In the genomic region with DNA sequence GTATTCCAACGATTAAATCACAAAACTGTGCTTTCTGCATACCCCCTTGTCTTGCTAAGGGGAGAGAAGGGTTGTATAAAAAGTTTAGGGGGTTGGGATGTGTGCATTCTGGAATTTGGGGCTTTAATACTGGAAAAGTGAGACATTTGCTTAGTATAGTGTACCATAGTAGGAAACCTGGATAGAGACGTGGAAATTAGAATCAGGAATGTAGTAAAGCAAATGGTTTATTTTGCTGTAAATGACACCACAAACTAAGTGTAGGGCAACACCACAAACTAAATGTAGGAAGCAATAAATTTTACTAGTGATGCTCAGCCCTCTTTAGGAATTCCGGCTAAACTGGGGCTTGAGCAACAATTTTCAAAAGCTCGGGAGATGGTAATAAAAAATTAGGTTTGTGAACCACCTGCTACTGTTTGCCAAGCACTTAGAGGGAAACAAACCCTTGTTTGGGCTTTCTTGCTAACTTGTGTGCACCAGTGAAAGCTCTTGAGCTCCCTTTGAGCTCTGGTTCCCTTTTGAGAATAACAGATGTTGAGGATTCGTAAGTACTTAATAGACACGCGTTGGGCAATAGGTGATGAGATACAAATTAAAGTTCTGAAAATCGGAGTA, we compare ENCODE assay signal across 9 cellular contexts. TPM values are rescaled to one million over a fixed set of nuclear protein-coding genes. Genes with fewer than 3 reads are reported as not detected.
DNase-seq lines count a peak whose midpoint lies in the region; ATAC-seq, FAIRE-seq and TF ChIP-seq lines count a peak whose summit lies in the region.
"Had no signal": no experiment of that assay in that cellular context is flagged by ENCODE, and none has a peak within 500 bp of the region (broad histone marks: within the 10 kb centered on the region; RNA-seq: fewer than 3 reads in every experiment).

No MANE protein-coding gene starts in this region.

- FAIRE-seq in A549 (lab: Jason Lieb, UNC) (no peak), endothelial cell of umbilical vein (lab: Jason Lieb, UNC) (no peak)

- POLR2A ChIA-PET in A549 (lab: Yijun Ruan, JAX) = interaction anchor here (8.6 kb wide), 1 partner anchor 11 kb away, joined by 127 read pairs; no protein-coding TSS in a partner anchor
- POLR2A ChIA-PET in endothelial cell of umbilical vein (lab: Charles Lee) = interaction anchor here (4.6 kb wide), 1 partner anchor 10 kb away, joined by 89 read pairs; no protein-coding TSS in a partner anchor

- peaks cover 0 to 9% of the 10 kb centered on the region in 2 experiments for H3K27me3 ChIP-seq in endothelial cell of umbilical vein (ENCODE audit: control insufficient read depth in 2 of 2, insufficient read depth in 2 of 2, low read length in 2 of 2)
- H3K27me3 ChIP-seq: body of pancreas had no signal

- DNase-seq in A549 (ENCODE audit: low read depth in 1 of 2, low spot score in 1 of 2) = no peak
- peak; percentile 36 for DNase-seq in ELR (ENCODE audit: low read depth)
- peak; percentile 93 for DNase-seq in NCI-H82 treated with DMSO at 0.1 percent for 48 hours (lab: John Stamatoyannopoulos, UW; ENCODE audit: unreplicated experiment)
- no peak for DNase-seq in endothelial cell of umbilical vein (ENCODE audit: low read depth, low spot score)
- DNase-seq in cortex of kidney (lab: John Stamatoyannopoulos, UW) = no peak
- DNase-seq in HuH-7.5 (ENCODE audit: low spot score) = no peak
- DNase-seq in GF-D8 (lab: John Stamatoyannopoulos, UW) = no peak
- DNase-seq: body of pancreas had no signal

- no peaks in the 10 kb centered on the region for H3K27me3 Mint-ChIP-seq in activated T-helper 17 cell treated with anti-CD3 and anti-CD28 coated beads, Interleukin-2, amount 50 U/mL, for 72 hours

- H3K4me2 ChIP-seq in A549 (no peak overlapping the region), endothelial cell of umbilical vein (ENCODE audit: insufficient read depth, low read length) (no peak overlapping the region)

- H4K20me1 ChIP-seq in endothelial cell of umbilical vein (replicated peaks; ENCODE audit: control insufficient read depth, extremely low read depth, insufficient read depth, low read length) = peaks cover 13% of the 10 kb centered on the region

- H2AFZ ChIP-seq in endothelial cell of umbilical vein (ENCODE audit: low read depth, low read length) = no peak overlapping the region

- H3K27ac ChIP-seq in A549 = no peak overlapping the region
- no peak overlapping the region for H3K27ac ChIP-seq in endothelial cell of umbilical vein (ENCODE audit: insufficient read depth, low read depth, low read length)

- H3K4me3 ChIP-seq in A549 (no peak overlapping the region), endothelial cell of umbilical vein (replicated peaks in 1 of 3; ENCODE audit: insufficient read depth in 1 of 3, low read depth in 1 of 3, low read length in 3 of 3) (no peak overlapping the region)
- H3K4me3 ChIP-seq: body of pancreas had no signal

- TF ChIP-seq RAD21 in A549 (conservative IDR thresholded peaks at IDR 0.05 in 1 of 2, IDR thresholded peaks at IDR 0.05 in 1 of 2) = no peak

- no peaks in the 10 kb centered on the region for H3K9me1 ChIP-seq in endothelial cell of umbilical vein (replicated peaks; ENCODE audit: control insufficient read depth, extremely low read depth, insufficient read depth, low read length)

- BruUV-seq in endothelial cell of umbilical vein (replicated peaks; lab: Mats Ljungman, UMichigan) = no TSS peak

- intact Hi-C loops in endothelial cell of umbilical vein (cut with micrococcal nuclease) = no loop called here

- CTCF ChIA-PET in A549 (lab: Yijun Ruan, JAX) (interaction anchor here (1.0 to 5.3 kb wide), 6 partner anchors 10 to 191 kb away, joined by 3 to 63 read pairs (median 10); a partner anchor contains a TSS), endothelial cell of umbilical vein (lab: Charles Lee) (interaction anchor here (0.8 to 12.6 kb wide), 6 partner anchors 11 to 144 kb away, joined by 3 to 580 read pairs (median 22); a partner anchor contains a TSS)

- H3K9me3 Mint-ChIP-seq in activated T-helper 17 cell treated with anti-CD3 and anti-CD28 coated beads, Interleukin-2, amount 50 U/mL, for 72 hours = no peaks in the 10 kb centered on the region

- no peak for TF ChIP-seq EP300 in A549 (IDR thresholded peaks at IDR 0.05)

- H3K4me3 Mint-ChIP-seq in activated T-helper 17 cell treated with anti-CD3 and anti-CD28 coated beads, Interleukin-2, amount 50 U/mL, for 72 hours = no peak overlapping the region

- dilution Hi-C loops in endothelial cell of umbilical vein (cut with MboI; ENCODE audit: extremely low pct_ligation_motif_present, low sequenced_read_pairs) = no loop called here

- H3K9ac ChIP-seq in endothelial cell of umbilical vein (replicated peaks; ENCODE audit: extremely low read depth, insufficient read depth, low read length) = no peak overlapping the region

- 61% methylated on average over 8 of the region's 8 CpGs for WGBS in A549 (ENCODE audit: missing lambda C conversion rate)

- peaks cover 57% of the 10 kb centered on the region for H3K36me3 Mint-ChIP-seq in activated T-helper 17 cell treated with anti-CD3 and anti-CD28 coated beads, Interleukin-2, amount 50 U/mL, for 72 hours (ENCODE audit: low read depth)

- TF ChIP-seq CTCF in A549 (IDR thresholded peaks at IDR 0.05) (no peak), endothelial cell of umbilical vein (IDR thresholded peaks at IDR 0.05; ENCODE audit: extremely low read depth in 1 of 2, insufficient read depth in 1 of 2, low read depth in 1 of 2, low read length in 2 of 2) (no peak)

- H3K9me3 ChIP-seq in A549 (no peaks in the 10 kb centered on the region), endothelial cell of umbilical vein (replicated peaks; ENCODE audit: control insufficient read depth, insufficient read depth, low read length) (no peaks in the 10 kb centered on the region)
- H3K9me3 ChIP-seq: body of pancreas had no signal

- no peak overlapping the region for H3K27ac Mint-ChIP-seq in activated T-helper 17 cell treated with anti-CD3 and anti-CD28 coated beads, Interleukin-2, amount 50 U/mL, for 72 hours

- no peak for ATAC-seq in A549
- no peak for ATAC-seq in activated T-helper 17 cell treated with anti-CD3 and anti-CD28 coated beads, Interleukin-2, amount 50 U/mL, for 72 hours (replicated peaks)
- ATAC-seq: body of pancreas had no signal

- H3K4me1 Mint-ChIP-seq in activated T-helper 17 cell treated with anti-CD3 and anti-CD28 coated beads, Interleukin-2, amount 50 U/mL, for 72 hours = peaks cover 25% of the 10 kb centered on the region

- peaks cover 32 to 38% of the 10 kb centered on the region in 2 experiments for H3K36me3 ChIP-seq in endothelial cell of umbilical vein (ENCODE audit: control insufficient read depth in 2 of 2, extremely low read depth in 1 of 2, insufficient read depth in 2 of 2, low read length in 2 of 2)

- peaks cover 30% of the 10 kb centered on the region for H3K4me1 ChIP-seq in A549
- H3K4me1 ChIP-seq in endothelial cell of umbilical vein (ENCODE audit: control insufficient read depth, extremely low read depth, insufficient read depth, low read length) = no peaks in the 10 kb centered on the region

- no peak for TF ChIP-seq POLR2A in A549 (IDR thresholded peaks at IDR 0.05; ENCODE audit: low read length)
- no peak for TF ChIP-seq POLR2A in endothelial cell of umbilical vein (IDR thresholded peaks at IDR 0.05; ENCODE audit: low read depth, low read length)

- H3K79me2 ChIP-seq in endothelial cell of umbilical vein (ENCODE audit: control insufficient read depth, insufficient read depth, low read length) = peaks cover 24% of the 10 kb centered on the region

RNA-seq across cellular contexts. Expression of a gene that starts 13.8 kb away (rescaled TPM):
- polyA plus RNA-seq in A549 (2011; rRNA removed) = 136 and 153 TPM in 2 replicates
- polyA plus RNA-seq in A549 (2012; cell fraction: cytosol; rRNA removed) = 84.7 and 92.2 TPM in 2 replicates
- polyA plus RNA-seq in A549 (2012; cell fraction: nucleus; rRNA removed) = 151 and 158 TPM in 2 replicates
- polyA plus RNA-seq in A549 (2017; fragmentation: RNase III; extraction: RNeasy Plus Mini Kit Qiagen cat#74134 plus additional on column Dnase treatment) = 92.1 to 93.6 TPM (median 92.5 TPM) in 3 replicates
- polyA minus RNA-seq in A549 (2011; rRNA and poly(A)+ RNA removed) = 89.7 and 105 TPM in 2 replicates
- 187 and 197 TPM in 2 replicates for total RNA-seq in endothelial cell of umbilical vein
- polyA plus RNA-seq in endothelial cell of umbilical vein = 114 and 131 TPM in 2 replicates
- polyA plus RNA-seq in endothelial cell of umbilical vein (2011; cell fraction: cytosol; rRNA removed) = 127 and 138 TPM in 2 replicates
- 486 and 501 TPM in 2 replicates for polyA plus RNA-seq in endothelial cell of umbilical vein (2011; cell fraction: nucleus; rRNA removed)
- polyA plus RNA-seq in endothelial cell of umbilical vein (2012) = 101 and 133 TPM in 2 replicates
- polyA minus RNA-seq in endothelial cell of umbilical vein = 110 and 118 TPM in 2 replicates
- 64.9 TPM for polyA minus RNA-seq in endothelial cell of umbilical vein (2011; cell fraction: cytosol; rRNA and poly(A)+ RNA removed)
- 159 and 195 TPM in 2 replicates for polyA minus RNA-seq in endothelial cell of umbilical vein (2011; cell fraction: nucleus; rRNA and poly(A)+ RNA removed)
- total RNA-seq in activated T-helper 17 cell treated with anti-CD3 and anti-CD28 coated beads, Interleukin-2, amount 50 U/mL, for 72 hours = 100 to 1,000 TPM; 229 to 281 TPM

RNA-seq across cellular contexts. Expression of a gene that starts 27.2 kb away (rescaled TPM):
- polyA plus RNA-seq in A549 (2011; rRNA removed) (0.25 and 0.27 TPM in 2 replicates), A549 (2017; fragmentation: RNase III; extraction: RNeasy Plus Mini Kit Qiagen cat#74134 plus additional on column Dnase treatment) (0.03 TPM in 1 of 3 replicates, not detected in the others), endothelial cell of umbilical vein (not detected in 2 replicates)
- polyA plus RNA-seq in A549 (2012; cell fraction: cytosol; rRNA removed) = 0.03 TPM in 1 of 2 replicates, not detected in the other
- polyA plus RNA-seq in A549 (2012; cell fraction: nucleus; rRNA removed) = 0.20 TPM in 1 of 2 replicates, not detected in the other
- 0.10 and 0.12 TPM in 2 replicates for polyA minus RNA-seq in A549 (2011; rRNA and poly(A)+ RNA removed)
- not detected in 2 replicates for total RNA-seq in endothelial cell of umbilical vein
- 0.01 TPM in 1 of 2 replicates, not detected in the other for polyA plus RNA-seq in endothelial cell of umbilical vein (2011; cell fraction: cytosol; rRNA removed)
- polyA plus RNA-seq in endothelial cell of umbilical vein (2011; cell fraction: nucleus; rRNA removed) = not detected in 2 replicates
- 0.04 TPM in 1 of 2 replicates, not detected in the other for polyA plus RNA-seq in endothelial cell of umbilical vein (2012)
- not detected in 2 replicates for polyA minus RNA-seq in endothelial cell of umbilical vein
- not detected for polyA minus RNA-seq in endothelial cell of umbilical vein (2011; cell fraction: cytosol; rRNA and poly(A)+ RNA removed)
- not detected in 2 replicates for polyA minus RNA-seq in endothelial cell of umbilical vein (2011; cell fraction: nucleus; rRNA and poly(A)+ RNA removed)
- 1 to 10 TPM in 1 of 2 donors, under 1 TPM in 1; 0.56 to 7.8 TPM for total RNA-seq in activated T-helper 17 cell treated with anti-CD3 and anti-CD28 coated beads, Interleukin-2, amount 50 U/mL, for 72 hours

RNA-seq across cellular contexts. Expression of a gene that starts 29.3 kb away (rescaled TPM):
- 5.6 and 7.0 TPM in 2 replicates for polyA plus RNA-seq in A549 (2011; rRNA removed)
- 2.7 and 3.4 TPM in 2 replicates for polyA plus RNA-seq in A549 (2012; cell fraction: cytosol; rRNA removed)
- polyA plus RNA-seq in A549 (2012; cell fraction: nucleus; rRNA removed) = 4.2 and 7.4 TPM in 2 replicates
- 2.5 to 2.8 TPM (median 2.5 TPM) in 3 replicates for polyA plus RNA-seq in A549 (2017; fragmentation: RNase III; extraction: RNeasy Plus Mini Kit Qiagen cat#74134 plus additional on column Dnase treatment)
- 4.2 and 5.5 TPM in 2 replicates for polyA minus RNA-seq in A549 (2011; rRNA and poly(A)+ RNA removed)
- total RNA-seq in endothelial cell of umbilical vein = 0.53 and 1.2 TPM in 2 replicates
- polyA plus RNA-seq in endothelial cell of umbilical vein = 7.7 and 10.9 TPM in 2 replicates
- 3.0 and 3.7 TPM in 2 replicates for polyA plus RNA-seq in endothelial cell of umbilical vein (2011; cell fraction: cytosol; rRNA removed)
- polyA plus RNA-seq in endothelial cell of umbilical vein (2011; cell fraction: nucleus; rRNA removed) = 11.6 and 14.0 TPM in 2 replicates
- 0.84 and 1.6 TPM in 2 replicates for polyA plus RNA-seq in endothelial cell of umbilical vein (2012)
- polyA minus RNA-seq in endothelial cell of umbilical vein = 5.4 and 5.5 TPM in 2 replicates
- 1.2 TPM for polyA minus RNA-seq in endothelial cell of umbilical vein (2011; cell fraction: cytosol; rRNA and poly(A)+ RNA removed)
- 3.9 and 4.0 TPM in 2 replicates for polyA minus RNA-seq in endothelial cell of umbilical vein (2011; cell fraction: nucleus; rRNA and poly(A)+ RNA removed)
- total RNA-seq in activated T-helper 17 cell treated with anti-CD3 and anti-CD28 coated beads, Interleukin-2, amount 50 U/mL, for 72 hours = 10 to 100 TPM; 22.4 to 53.8 TPM

RNA-seq across cellular contexts. Expression of a gene that starts 41.4 kb away (rescaled TPM):
- polyA plus RNA-seq in A549 (2011; rRNA removed) (14.3 and 21.6 TPM in 2 replicates), A549 (2017; fragmentation: RNase III; extraction: RNeasy Plus Mini Kit Qiagen cat#74134 plus additional on column Dnase treatment) (2.1 to 3.7 TPM (median 3.0 TPM) in 3 replicates), endothelial cell of umbilical vein (0.75 and 1.1 TPM in 2 replicates)
- 2.8 and 3.4 TPM in 2 replicates for polyA plus RNA-seq in A549 (2012; cell fraction: cytosol; rRNA removed)
- polyA plus RNA-seq in A549 (2012; cell fraction: nucleus; rRNA removed) = 2.4 and 2.6 TPM in 2 replicates
- polyA minus RNA-seq in A549 (2011; rRNA and poly(A)+ RNA removed) = 5.6 and 12.2 TPM in 2 replicates
- total RNA-seq in endothelial cell of umbilical vein = 0.39 TPM in 1 of 2 replicates, not detected in the other
- 0.71 and 0.87 TPM in 2 replicates for polyA plus RNA-seq in endothelial cell of umbilical vein (2011; cell fraction: cytosol; rRNA removed)
- polyA plus RNA-seq in endothelial cell of umbilical vein (2011; cell fraction: nucleus; rRNA removed) = 1.2 and 1.3 TPM in 2 replicates
- polyA plus RNA-seq in endothelial cell of umbilical vein (2012) = 0.16 and 0.27 TPM in 2 replicates
- polyA minus RNA-seq in endothelial cell of umbilical vein = 0.34 and 0.45 TPM in 2 replicates
- polyA minus RNA-seq in endothelial cell of umbilical vein (2011; cell fraction: cytosol; rRNA and poly(A)+ RNA removed) = not detected
- 0.72 TPM in 1 of 2 replicates, not detected in the other for polyA minus RNA-seq in endothelial cell of umbilical vein (2011; cell fraction: nucleus; rRNA and poly(A)+ RNA removed)
- total RNA-seq in activated T-helper 17 cell treated with anti-CD3 and anti-CD28 coated beads, Interleukin-2, amount 50 U/mL, for 72 hours = 10 to 100 TPM in 1 of 2 donors, 1 to 10 TPM in 1; 2.7 to 17.7 TPM

Comparison
In these comparisons a context has a peak if more than half of its experiments do, and no peak if none do; other contexts are left out.
1. DNase-seq: peak in ELR (single experiment) and NCI-H82 treated with DMSO at 0.1 percent for 48 hours (single experiment); none in A549 (0 of 2), endothelial cell of umbilical vein (single experiment), cortex of kidney (single experiment), HuH-7.5 (single experiment) and GF-D8 (single experiment).
2. RNA of a gene that starts 29.3 kb away (total RNA-seq): 22.4 to 53.8 TPM in activated T-helper 17 cell treated with anti-CD3 and anti-CD28 coated beads, Interleukin-2, amount 50 U/mL, for 72 hours; 0.53 to 1.2 TPM in endothelial cell of umbilical vein; every median in the first group is over 10 times any median in the second.